Comparison of ENCODE assay signal across 1 cellular context in the genomic region with DNA sequence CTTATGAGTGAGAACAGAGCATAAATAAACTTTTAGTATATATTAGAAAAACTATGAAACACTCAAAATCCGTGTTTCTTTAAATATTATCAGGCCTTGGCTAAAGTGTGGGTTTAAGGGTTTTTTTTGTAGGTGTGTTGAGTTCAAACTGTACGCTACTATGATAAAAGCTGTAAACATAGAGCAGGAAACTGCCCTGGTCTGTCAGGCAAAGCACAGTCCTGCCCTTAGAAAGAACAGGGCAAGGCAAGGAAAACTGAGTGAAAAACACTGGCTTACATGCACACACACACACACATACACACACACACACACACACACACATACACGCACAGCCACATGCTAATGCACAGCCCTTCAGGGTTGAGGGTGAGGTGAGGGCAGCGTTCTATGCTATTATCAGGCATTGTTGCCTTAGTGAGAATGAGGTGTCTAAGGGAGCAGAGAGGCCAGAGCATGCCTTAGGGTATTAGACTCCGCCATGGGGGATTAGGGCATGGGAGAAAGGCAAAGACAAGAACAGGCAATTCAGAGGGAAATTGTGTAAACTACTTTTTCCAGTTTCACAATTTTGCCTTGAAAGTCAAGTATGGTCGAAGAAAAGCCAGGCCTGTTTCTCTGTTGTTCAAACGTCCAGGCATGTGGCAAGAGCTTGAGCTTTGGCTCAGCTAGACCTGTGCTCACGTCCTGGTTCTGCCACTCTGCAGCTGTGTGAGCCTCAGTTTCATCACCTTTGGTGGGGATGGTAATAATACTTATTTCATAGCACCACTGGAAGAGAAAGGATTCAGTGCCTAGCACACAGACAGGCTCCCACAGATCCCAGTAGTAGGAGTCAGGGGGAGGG.
TF ChIP-seq lines count a peak whose summit lies in the region.

No MANE protein-coding gene starts in this region.

TF ChIP-seq in H1, 55 proteins besides CTCF, POLR2A, EP300 and RAD21:
- TF ChIP-seq POLR2AphosphoS5 (IDR thresholded peaks at IDR 0.05; ENCODE audit: low read depth, low read length): no peak
- no peak for TF ChIP-seq CREB1 (IDR thresholded peaks at IDR 0.05)
- no peak for TF ChIP-seq NRF1 (IDR thresholded peaks at IDR 0.05; ENCODE audit: low read depth, low read length)
- no peak for TF ChIP-seq KDM5A (IDR thresholded peaks at IDR 0.05; ENCODE audit: low read length)
- no peak for TF ChIP-seq CHD1 (IDR thresholded peaks at IDR 0.05; ENCODE audit: low read depth, low read length)
- no peak for TF ChIP-seq MAFK (IDR thresholded peaks at IDR 0.05; ENCODE audit: low read depth, low read length)
- no peak for TF ChIP-seq BRCA1 (IDR thresholded peaks at IDR 0.05; ENCODE audit: low read depth, low read length)
- TF ChIP-seq SP1 (IDR thresholded peaks at IDR 0.05; ENCODE audit: low read depth, low read length): no peak
- no peak for TF ChIP-seq SIX5 (IDR thresholded peaks at IDR 0.05; ENCODE audit: low read depth, low read length)
